8 cellular contexts compared by ENCODE assay signal in genomic region chr1:214332950-214333798, GRCh38. TPM values are rescaled to one million over a fixed set of nuclear protein-coding genes. Genes with fewer than 3 reads are reported as not detected.
DNase-seq lines count a peak whose midpoint lies in the region; ATAC-seq, FAIRE-seq and TF ChIP-seq lines count a peak whose summit lies in the region.

No MANE protein-coding gene starts in this region.

- H3K9me3 ChIP-seq in OCI-LY3 (ENCODE audit: insufficient read depth, low read length) (no peaks in the 10 kb centered on the region), left ventricle myocardium inferior (replicated peaks) (no peaks in the 10 kb centered on the region), sigmoid colon (no peaks in the 10 kb centered on the region)

- peaks cover 31% of the 10 kb centered on the region for H3K36me3 ChIP-seq in OCI-LY3 (replicated peaks; ENCODE audit: low read depth, low read length)
- peaks cover 34% of the 10 kb centered on the region for H3K36me3 ChIP-seq in left ventricle myocardium inferior
- H3K36me3 ChIP-seq in sigmoid colon: peaks cover 0 to 8% (median 2%) of the 10 kb centered on the region in 4 donors

- ATAC-seq in HG02642 (IDR thresholded peaks at IDR 0.05; ENCODE audit: poor library complexity, unreplicated experiment): peak; percentile 38
- ATAC-seq in GM21576 (IDR thresholded peaks at IDR 0.05; ENCODE audit: unreplicated experiment): no peak
- no peak for ATAC-seq in GM18861 (IDR thresholded peaks at IDR 0.05; ENCODE audit: unreplicated experiment)

- H3K4me1 ChIP-seq in OCI-LY3 (ENCODE audit: low read length) (peaks cover 24% of the 10 kb centered on the region), left ventricle myocardium inferior (peaks cover 48% of the 10 kb centered on the region), sigmoid colon (peaks cover 0 to 25% (median 20%) of the 10 kb centered on the region in 4 donors)

- no peak overlapping the region for H3K9ac ChIP-seq in OCI-LY3 (ENCODE audit: low read length)

- no peaks in the 10 kb centered on the region for H3K79me2 ChIP-seq in OCI-LY3 (ENCODE audit: low read length)

- TF ChIP-seq CTCF in OCI-LY3 (IDR thresholded peaks at IDR 0.05; ENCODE audit: low read depth, low read length) (peak; percentile 97), left ventricle myocardium inferior (IDR thresholded peaks at IDR 0.05; ENCODE audit: borderline replicate concordance) (peak; percentile 88), sigmoid colon (IDR thresholded peaks at IDR 0.05) (peak; percentile 67 to 88 (median 78))

- intact Hi-C loops in left ventricle myocardium inferior (cut with micrococcal nuclease): loop anchor here (2.0 to 5.0 kb wide), 2 partner anchors 72 to 254 kb away; no protein-coding TSS in a partner anchor
- intact Hi-C loops in sigmoid colon (cut with DNase I): loop anchor here (1.0 to 10.0 kb wide), 3 partner anchors 222 to 1192 kb away; partner anchors contain the start of gene PTPN14

- 74 to 80% methylated on average over 6 of the region's 6 CpGs for WGBS in sigmoid colon, 2 donors

- peaks cover 8% of the 10 kb centered on the region for H4K20me1 ChIP-seq in OCI-LY3 (ENCODE audit: insufficient read depth, low read length)

- no peak for TF ChIP-seq POLR2A in sigmoid colon (IDR thresholded peaks at IDR 0.05)

- no peak for TF ChIP-seq EP300 in sigmoid colon (IDR thresholded peaks at IDR 0.05)

- H3K27ac ChIP-seq in OCI-LY3 (ENCODE audit: low read length) (no peak overlapping the region), left ventricle myocardium inferior (replicated peaks) (no peak overlapping the region), sigmoid colon (peak overlapping the region; percentile 32 to 82 (median 62))

- H3K4me3 ChIP-seq in OCI-LY3 (ENCODE audit: low read length): no peak overlapping the region
- H3K4me3 ChIP-seq in left ventricle myocardium inferior: no peak overlapping the region
- no peak overlapping the region for H3K4me3 ChIP-seq in sigmoid colon

- no peak overlapping the region for H2AFZ ChIP-seq in OCI-LY3 (ENCODE audit: low read depth, low read length)

- H3K4me2 ChIP-seq in OCI-LY3 (ENCODE audit: low read length): no peak overlapping the region

- peak; percentile 56 for FAIRE-seq in G401.6 (lab: Jason Lieb, UNC)

- H3K27me3 ChIP-seq in OCI-LY3 (ENCODE audit: low read depth, low read length) (no peaks in the 10 kb centered on the region), left ventricle myocardium inferior (ENCODE audit: low read depth) (no peaks in the 10 kb centered on the region), sigmoid colon (no peaks in the 10 kb centered on the region)

- peak; percentile 40 for DNase-seq in activated naive CD4-positive, alpha-beta T cell treated with anti-CD3 and anti-CD28 coated beads, Interleukin-2, amount 50 U/mL, for 16 hours
- DNase-seq in left ventricle myocardium inferior (no peak), sigmoid colon (peak; percentile 71)

RNA-seq across cellular contexts. Expression of gene SMYD2, which starts 52.2 kb away (rescaled TPM):
- 247 TPM for total RNA-seq in left ventricle myocardium inferior
- total RNA-seq in sigmoid colon: 10 to 100 TPM; 12.5 to 19.9 (median 15.9) TPM
- polyA plus RNA-seq in sigmoid colon: 10 to 100 TPM; 14.3 to 23.4 (median 16.7) TPM

Comparison
In these comparisons a context has a peak if more than half of its experiments do, and no peak if none do; other contexts are left out.
1. H3K27ac ChIP-seq: peak in sigmoid colon (4 of 4); none in OCI-LY3 (single experiment) and left ventricle myocardium inferior (single experiment).
2. RNA of gene SMYD2, which starts 52.2 kb away (total RNA-seq): 247 TPM in left ventricle myocardium inferior (single experiment); 12.5 to 19.9 TPM in sigmoid colon; every median in the first group is over 10 times any median in the second.
3. Peak in every context shown above with its lines, with median percentiles within 50 percentile points of each other: CTCF ChIP-seq.